In the genomic region with DNA sequence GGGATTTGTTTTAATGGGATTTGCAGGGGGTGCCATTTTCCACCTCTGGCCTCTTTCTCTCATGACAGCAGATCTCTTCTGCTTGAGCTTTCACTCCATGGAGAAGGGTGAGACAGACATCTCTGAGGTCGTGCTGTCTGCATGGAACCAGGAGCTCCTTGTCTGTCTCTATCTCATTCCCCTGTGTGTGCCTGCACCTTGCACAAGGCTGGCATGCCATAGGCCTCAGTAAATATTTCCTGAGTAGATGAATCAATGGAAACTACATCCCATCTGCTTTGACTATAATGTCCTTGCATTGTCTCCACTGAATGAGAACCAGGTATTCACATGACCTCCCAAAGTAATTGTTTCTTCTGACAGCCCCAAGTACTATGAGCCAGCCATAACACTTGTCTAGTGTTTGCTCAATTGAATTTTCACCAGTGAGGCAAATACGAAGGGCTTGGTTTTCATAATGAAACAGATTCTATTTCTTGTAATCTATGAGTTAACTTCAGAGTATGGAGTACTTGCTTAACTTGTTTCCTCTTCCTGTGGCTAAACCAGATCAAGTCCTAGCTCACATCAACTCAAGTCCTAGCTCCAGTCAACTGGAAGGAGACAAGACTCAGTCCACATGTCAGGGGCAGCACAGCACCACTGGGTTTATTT, we compare ENCODE assay signal across 11 cellular contexts. TPM values are rescaled to one million over a fixed set of nuclear protein-coding genes. Genes with fewer than 3 reads are reported as not detected.
DNase-seq lines count a peak whose midpoint lies in the region; ATAC-seq and TF ChIP-seq lines count a peak whose summit lies in the region.
"Had no signal": no experiment of that assay in that cellular context is flagged by ENCODE, and none has a peak within 500 bp of the region (broad histone marks: within the 10 kb centered on the region; RNA-seq: fewer than 3 reads in every experiment).

No MANE protein-coding gene starts in this region.

- peaks cover 21% of the 10 kb centered on the region for H3K4me1 Mint-ChIP-seq in T-helper 1 cell treated with Interleukin-12 subunit alpha and Interleukin-12 subunit beta and Interleukin-4 antibody, amounts not matched to agents 30 μg/mL and 1 μg/mL, for 36 hours (ENCODE audit: low read depth)

- TF ChIP-seq CTCF in BE2C (IDR thresholded peaks at IDR 0.05; ENCODE audit: low read depth, low read length) (no peak), gastrocnemius medialis (IDR thresholded peaks at IDR 0.05 in 4 of 5, conservative IDR thresholded peaks at IDR 0.05 in 1 of 5) (no peak), tibial nerve (IDR thresholded peaks at IDR 0.05) (no peak)

- DNase-seq in ELR (ENCODE audit: low read depth) (peak; percentile 42), Kasumi-1 (lab: John Stamatoyannopoulos, UW) (peak; percentile 66 to 75), glomerular visceral epithelial cell (ENCODE audit: extremely low spot score) (peak; percentile 17), BE2C (no peak), gastrocnemius medialis (no peak), SHP77 treated with DMSO at 0.1 percent for 48 hours (lab: John Stamatoyannopoulos, UW) (no peak), tibial nerve (ENCODE audit: low spot score in 2 of 2) (no peak)
- DNase-seq: KBM-7; nephron progenitor cell; stimulated activated CD4-positive, alpha-beta T cell treated with anti-CD3 and anti-CD28 coated beads, Interleukin-4, amount 100 ng/mL, for 4 hours had no signal

- H3K27ac Mint-ChIP-seq in T-helper 1 cell treated with Interleukin-12 subunit alpha and Interleukin-12 subunit beta and Interleukin-4 antibody, amounts not matched to agents 30 μg/mL and 1 μg/mL, for 36 hours: peak overlapping the region; percentile 74
- H3K27ac Mint-ChIP-seq: nephron progenitor cell had no signal

- in situ Hi-C loops in gastrocnemius medialis (cut with MboI; ENCODE audit: low sequenced_read_pairs in 4 of 4): no loop called here

- H3K27me3 Mint-ChIP-seq in T-helper 1 cell treated with Interleukin-12 subunit alpha and Interleukin-12 subunit beta and Interleukin-4 antibody, amounts not matched to agents 30 μg/mL and 1 μg/mL, for 36 hours (ENCODE audit: low read depth): peaks cover 2% of the 10 kb centered on the region

- no peaks in the 10 kb centered on the region for H3K9me3 ChIP-seq in BE2C
- no peaks in the 10 kb centered on the region for H3K9me3 ChIP-seq in gastrocnemius medialis
- H3K9me3 ChIP-seq in tibial nerve: no peaks in the 10 kb centered on the region

- TF ChIP-seq POLR2A in gastrocnemius medialis (IDR thresholded peaks at IDR 0.05) (no peak), tibial nerve (IDR thresholded peaks at IDR 0.05) (no peak)

- peaks cover 12% of the 10 kb centered on the region for H3K9me3 Mint-ChIP-seq in T-helper 1 cell treated with Interleukin-12 subunit alpha and Interleukin-12 subunit beta and Interleukin-4 antibody, amounts not matched to agents 30 μg/mL and 1 μg/mL, for 36 hours

- no peak for TF ChIP-seq EP300 in tibial nerve (IDR thresholded peaks at IDR 0.05)

- H3K4me1 ChIP-seq in BE2C: peaks cover 9% of the 10 kb centered on the region; the same call in 1 of the 2 replicates
- no peaks in the 10 kb centered on the region for H3K4me1 ChIP-seq in gastrocnemius medialis
- no peaks in the 10 kb centered on the region for H3K4me1 ChIP-seq in tibial nerve

- no peak for ATAC-seq in gastrocnemius medialis

- H3K36me3 ChIP-seq in BE2C (no peaks in the 10 kb centered on the region), gastrocnemius medialis (no peaks in the 10 kb centered on the region), tibial nerve (no peaks in the 10 kb centered on the region)

- 72 to 79% methylated on average over 2 of the region's 2 CpGs for WGBS in tibial nerve, 2 donors

- no peaks in the 10 kb centered on the region for H3K27me3 ChIP-seq in BE2C
- H3K27me3 ChIP-seq in gastrocnemius medialis: no peaks in the 10 kb centered on the region
- no peaks in the 10 kb centered on the region for H3K27me3 ChIP-seq in tibial nerve

- H3K4me3 Mint-ChIP-seq in T-helper 1 cell treated with Interleukin-12 subunit alpha and Interleukin-12 subunit beta and Interleukin-4 antibody, amounts not matched to agents 30 μg/mL and 1 μg/mL, for 36 hours: peak overlapping the region; percentile 21
- H3K4me3 Mint-ChIP-seq: nephron progenitor cell had no signal

- no peak overlapping the region for H3K27ac ChIP-seq in gastrocnemius medialis
- H3K27ac ChIP-seq in tibial nerve: no peak overlapping the region

- peaks cover 9% of the 10 kb centered on the region for H3K36me3 Mint-ChIP-seq in T-helper 1 cell treated with Interleukin-12 subunit alpha and Interleukin-12 subunit beta and Interleukin-4 antibody, amounts not matched to agents 30 μg/mL and 1 μg/mL, for 36 hours (ENCODE audit: low read depth)

- H3K4me3 ChIP-seq in BE2C (ENCODE audit: low read depth, low read length) (no peak overlapping the region), gastrocnemius medialis (no peak overlapping the region), tibial nerve (no peak overlapping the region)

- intact Hi-C loops in gastrocnemius medialis (cut with DNase I; ENCODE audit: low total_unique reads): no loop called here

RNA-seq across cellular contexts. Expression of gene KCNK13, which starts 32.3 kb away (rescaled TPM):
- not detected for polyA plus RNA-seq in BE2C (2012; ENCODE audit: insufficient read depth, insufficient read length, low read depth)
- not detected for total RNA-seq in gastrocnemius medialis
- 1 to 10 TPM in 1 of 4 donors, under 1 TPM in 3; 0.20 to 3.6 (median 0.53) TPM for total RNA-seq in tibial nerve

Comparison
In these comparisons a context has a peak if more than half of its experiments do, and no peak if none do; other contexts are left out.
1. DNase-seq: peak in ELR (single experiment), Kasumi-1 (2 of 2) and glomerular visceral epithelial cell (single experiment); none in BE2C (single experiment), gastrocnemius medialis (0 of 2), SHP77 treated with DMSO at 0.1 percent for 48 hours (single experiment) and tibial nerve (0 of 2).